ENCODE assay signal across 13 cellular contexts in the genomic region with DNA sequence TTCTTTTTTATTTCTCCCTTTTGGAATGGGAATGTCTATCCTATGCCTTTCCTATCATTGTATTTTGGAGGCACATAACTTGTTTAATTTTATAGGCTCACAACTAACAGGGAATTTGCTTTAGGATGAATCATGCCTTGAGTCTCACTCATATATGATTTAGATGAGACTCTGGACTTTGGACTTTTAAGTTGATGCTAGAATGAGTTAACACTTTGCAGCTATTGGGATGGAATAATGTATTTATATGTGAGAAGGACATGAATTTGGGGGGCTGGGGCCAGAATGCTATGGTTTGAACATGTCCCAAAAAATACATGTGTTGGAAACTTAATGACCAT.
DNase-seq lines count a peak whose midpoint lies in the region; ATAC-seq, FAIRE-seq and TF ChIP-seq lines count a peak whose summit lies in the region.
"Had no signal": no experiment of that assay in that cellular context is flagged by ENCODE, and none has a peak within 500 bp of the region (broad histone marks: within the 10 kb centered on the region; RNA-seq: fewer than 3 reads in every experiment).

No MANE protein-coding gene starts in this region.

- H3K27ac ChIP-seq in small intestine (ENCODE audit: low read depth in 1 of 2, low read length in 1 of 2) (no peak overlapping the region), heart left ventricle (no peak overlapping the region)
- H3K27ac ChIP-seq: BLaER1 had no signal

- TF ChIP-seq POLR2A in GM12891 (IDR thresholded peaks at IDR 0.05; ENCODE audit: low read depth, low read length) (no peak), heart left ventricle (IDR thresholded peaks at IDR 0.05) (no peak)

- no peak for DNase-seq in GM12891 (ENCODE audit: insufficient read length, low spot score)
- DNase-seq in LoVo (ENCODE audit: low spot score), result peak; percentile 73
- DNase-seq in SW480 (ENCODE audit: low spot score), result peak; percentile 52
- DNase-seq in small intestine, result peak; percentile 53
- no peak for DNase-seq in heart left ventricle
- no peak for DNase-seq in stimulated activated CD4-positive, alpha-beta T cell treated with anti-CD3 and anti-CD28 coated beads, Interleukin-15, amount 100 ng/mL, for 24 hours
- no peak for DNase-seq in ecto neural progenitor cell (ENCODE audit: low spot score)
- DNase-seq: AML-193, DMS79, H7 had no signal

- peak; percentile 5 for FAIRE-seq in GM12891 (lab: Jason Lieb, UNC)
- FAIRE-seq in small intestine (lab: Jason Lieb, UNC), result no peak
- FAIRE-seq: GM12878 had no signal

- intact Hi-C loops in heart left ventricle (cut with DNase I), result no loop called here

- H3K36me3 ChIP-seq in small intestine (ENCODE audit: control insufficient read depth in 2 of 2, insufficient read depth in 2 of 2, low read length in 2 of 2) (no peaks in the 10 kb centered on the region), heart left ventricle (no peaks in the 10 kb centered on the region)

- H3K4me3 ChIP-seq in small intestine (ENCODE audit: low read depth in 1 of 2, low read length in 2 of 2) (no peak overlapping the region), heart left ventricle (no peak overlapping the region)
- H3K4me3 ChIP-seq: BLaER1, GM12878, GM23338 had no signal

- H3K9me3 ChIP-seq in small intestine (ENCODE audit: control insufficient read depth, low read depth), result no peaks in the 10 kb centered on the region
- H3K9me3 ChIP-seq in heart left ventricle, result peaks cover 0 to 11% (median 0%) of the 10 kb centered on the region in 12 donors

- H3K27me3 ChIP-seq in small intestine (ENCODE audit: control insufficient read depth in 2 of 2, insufficient read depth in 2 of 2, low read length in 2 of 2) (no peaks in the 10 kb centered on the region), heart left ventricle (no peaks in the 10 kb centered on the region)
- H3K27me3 ChIP-seq: BLaER1 had no signal

- no peak for TF ChIP-seq CTCF in heart left ventricle (IDR thresholded peaks at IDR 0.05)

- H3K4me1 ChIP-seq in small intestine (ENCODE audit: control insufficient read depth in 2 of 2, insufficient read depth in 1 of 2, low read depth in 1 of 2, low read length in 1 of 2), result peaks cover 0 to 2% of the 10 kb centered on the region in 2 donors
- peaks cover 0 to 6% (median 0%) of the 10 kb centered on the region in 12 donors for H3K4me1 ChIP-seq in heart left ventricle
- H3K4me1 ChIP-seq: BLaER1 had no signal

- ATAC-seq in heart left ventricle, result no peak
- ATAC-seq: GM12878, GM23338 had no signal

TF ChIP-seq in GM12891, 5 proteins besides CTCF, POLR2A, EP300 and RAD21:
- TF ChIP-seq PAX5 (IDR thresholded peaks at IDR 0.05; ENCODE audit: insufficient read depth, low read length, severe bottlenecking) (no peak), TAF1 (IDR thresholded peaks at IDR 0.05; ENCODE audit: low read depth, low read length) (no peak), SPI1 (IDR thresholded peaks at IDR 0.05; ENCODE audit: low read depth, low read length) (no peak), POU2F2 (IDR thresholded peaks at IDR 0.05; ENCODE audit: low read depth, low read length) (no peak), POLR2AphosphoS5 (IDR thresholded peaks at IDR 0.05; ENCODE audit: low read depth, low read length) (no peak)

Comparison
In these comparisons a context has a peak if more than half of its experiments do, and no peak if none do; other contexts are left out.
1. DNase-seq: peak in LoVo (single experiment), SW480 (single experiment) and small intestine (single experiment); none in GM12891 (single experiment), heart left ventricle (0 of 5), stimulated activated CD4-positive, alpha-beta T cell treated with anti-CD3 and anti-CD28 coated beads, Interleukin-15, amount 100 ng/mL, for 24 hours (single experiment) and ecto neural progenitor cell (single experiment).